28 cellular contexts compared by ENCODE assay signal in genomic region chr4:182384496-182385155, GRCh38.
DNase-seq lines count a peak whose midpoint lies in the region; TF ChIP-seq lines count a peak whose summit lies in the region.
"Had no signal": no experiment of that assay in that cellular context is flagged by ENCODE, and none has a peak within 500 bp of the region (broad histone marks: within the 10 kb centered on the region; RNA-seq: fewer than 3 reads in every experiment).

No MANE protein-coding gene starts in this region.

- no CpG with 5 or more reads among the region's 8 CpGs for WGBS in trophoblast cell (ENCODE audit: extremely low coverage, insufficient coverage, insufficient read length)
- WGBS in ovary, 3 donors, result 40 to 52% (median 47%) methylated on average over 8 of the region's 8 CpGs

- no peak overlapping the region for H4K12ac ChIP-seq in trophoblast cell (ENCODE audit: low read depth, low read length)

- peaks cover 7% of the 10 kb centered on the region for H3K4me1 Mint-ChIP-seq in HFFc6 (ENCODE audit: low read depth)
- H3K4me1 Mint-ChIP-seq: activated CD4-positive, alpha-beta T cell treated with anti-CD3 and anti-CD28 coated beads, Interleukin-2, amount 10 ng/mL, durations not matched to agents 7 days and 5 days; activated CD8-positive, alpha-beta memory T cell treated with anti-CD3 and anti-CD28 coated beads, Interleukin-2, amount 10 ng/mL, durations not matched to agents 7 days and 5 days; CD4-positive, CD25-positive, alpha-beta regulatory T cell; IgD-negative memory B cell had no signal

- H3K18ac ChIP-seq in trophoblast cell (ENCODE audit: low read length), result no peak overlapping the region

- no peak overlapping the region for H2BK12ac ChIP-seq in trophoblast cell (ENCODE audit: low read length)

- no peak overlapping the region for H3K4ac ChIP-seq in trophoblast cell (ENCODE audit: low read depth, low read length)

- H3K4me1 ChIP-seq in trophoblast cell (ENCODE audit: control insufficient read depth in 1 of 2, insufficient read depth in 2 of 2, low read length in 2 of 2) (peaks cover 0 to 2% of the 10 kb centered on the region in 2 experiments), ovary (ENCODE audit: insufficient read depth) (no peaks in the 10 kb centered on the region)
- H3K4me1 ChIP-seq: left ventricle myocardium inferior, spleen, thyroid gland had no signal

- no peak for TF ChIP-seq POLR2A in ovary (IDR thresholded peaks at IDR 0.05)

- H4K91ac ChIP-seq in trophoblast cell (ENCODE audit: low read depth, low read length), result no peak overlapping the region

- peaks cover 2% of the 10 kb centered on the region for H3K79me1 ChIP-seq in trophoblast cell (ENCODE audit: low read length)

- no peak overlapping the region for H2BK5ac ChIP-seq in trophoblast cell (ENCODE audit: low read depth, low read length, poor library complexity)

- no peak overlapping the region for H3K23ac ChIP-seq in trophoblast cell (ENCODE audit: low read length)

- H3K9me3 ChIP-seq in trophoblast cell (ENCODE audit: insufficient read depth, low read depth, low read length), result no peaks in the 10 kb centered on the region
- peaks cover 0 to 3% of the 10 kb centered on the region in 2 donors for H3K9me3 ChIP-seq in ovary
- H3K9me3 ChIP-seq: left ventricle myocardium inferior, mucosa of descending colon, neutrophil, thyroid gland had no signal

- H2AFZ ChIP-seq in trophoblast cell (ENCODE audit: insufficient read depth, low read length, poor library complexity), result no peak overlapping the region
- H2AFZ ChIP-seq: GM23248 had no signal

- no peak overlapping the region for H3K9ac ChIP-seq in trophoblast cell (ENCODE audit: low read length)
- H3K9ac ChIP-seq: GM23248 had no signal

- no peaks in the 10 kb centered on the region for H3K9me3 Mint-ChIP-seq in HFFc6
- H3K9me3 Mint-ChIP-seq: activated CD4-positive, alpha-beta T cell treated with anti-CD3 and anti-CD28 coated beads, Interleukin-2, amount 10 ng/mL, durations not matched to agents 7 days and 5 days; activated T-helper 1 cell treated with anti-CD3 and anti-CD28 coated beads, Interleukin-12 subunit alpha, Interleukin-12 subunit beta, Interleukin-2, Interleukin-4 antibody, amounts not matched to agents 30 ng/mL and 10 ng/mL and 1 ng/mL, durations not matched to agents 14 hours and 24 hours and 36 hours; T-helper 2 cell treated with Interferon-gamma antibody and Interleukin-4, amounts not matched to agents 5 μg/mL and 100 μg/mL, for 36 hours had no signal

- peak overlapping the region; percentile 28 for H3K4me2 ChIP-seq in trophoblast cell (ENCODE audit: low read length)

- H3K14ac ChIP-seq in trophoblast cell (ENCODE audit: low read length), result no peak overlapping the region

- no peak overlapping the region for H3K4me3 Mint-ChIP-seq in HFFc6
- H3K4me3 Mint-ChIP-seq: activated CD4-positive, alpha-beta T cell treated with anti-CD3 and anti-CD28 coated beads, Interleukin-2, amount 10 ng/mL, durations not matched to agents 7 days and 5 days; activated CD8-positive, alpha-beta memory T cell treated with anti-CD3 and anti-CD28 coated beads, Interleukin-2, amount 10 ng/mL, durations not matched to agents 7 days and 5 days; activated T-helper 1 cell treated with anti-CD3 and anti-CD28 coated beads, Interleukin-12 subunit alpha, Interleukin-12 subunit beta, Interleukin-2, Interleukin-4 antibody, amounts not matched to agents 30 ng/mL and 10 ng/mL and 1 ng/mL, durations not matched to agents 14 hours and 24 hours and 36 hours; CD4-positive, CD25-positive, alpha-beta regulatory T cell; IgD-negative memory B cell; T-helper 2 cell treated with Interferon-gamma antibody and Interleukin-4, amounts not matched to agents 5 μg/mL and 100 μg/mL, for 36 hours had no signal

- H3K27me3 ChIP-seq in trophoblast cell (ENCODE audit: insufficient read depth, low read length) (no peaks in the 10 kb centered on the region), ovary (no peaks in the 10 kb centered on the region)
- H3K27me3 ChIP-seq: neutrophil, spleen, thyroid gland had no signal

- DNase-seq in HT1080 (ENCODE audit: low read depth) (peak; percentile 4), astrocyte of the spinal cord (ENCODE audit: low read depth, low spot score) (peak; percentile 45), iPS-NIHi11 (ENCODE audit: low spot score) (peak; percentile 17), trophoblast cell (no peak), NCI-H187 (lab: John Stamatoyannopoulos, UW) (no peak), HFFc6 (no peak), ovary (no peak)
- DNase-seq: activated CD4-positive, alpha-beta T cell treated with anti-CD3 and anti-CD28 coated beads, Interleukin-2, amount 10 ng/mL, durations not matched to agents 7 days and 5 days; activated CD8-positive, alpha-beta memory T cell treated with anti-CD3 and anti-CD28 coated beads, Interleukin-2, amount 10 ng/mL, durations not matched to agents 7 days and 5 days; activated naive CD4-positive, alpha-beta T cell treated with anti-CD3 and anti-CD28 coated beads, Interleukin-2, amount 50 U/mL, for 16 hours; CD4-positive, CD25-positive, alpha-beta regulatory T cell; effector CD4-positive, alpha-beta T cell; GM23248; left ventricle myocardium inferior; mucosa of descending colon; NCI-H1105; NCI-H2171; NCI-H526; spleen; stimulated activated CD4-positive, alpha-beta T cell treated with anti-CD3 and anti-CD28 coated beads, Interleukin-4, amount 100 ng/mL, for 1 hour; stimulated activated naive CD4-positive, alpha-beta T cell treated with Interleukin-2 at 50 U/mL for 16 hours; thyroid gland had no signal

- no peak overlapping the region for H4K8ac ChIP-seq in trophoblast cell (ENCODE audit: low read depth, low read length)

- H3K27ac Mint-ChIP-seq in HFFc6, result no peak overlapping the region
- H3K27ac Mint-ChIP-seq: activated CD4-positive, alpha-beta T cell treated with anti-CD3 and anti-CD28 coated beads, Interleukin-2, amount 10 ng/mL, durations not matched to agents 7 days and 5 days; activated CD8-positive, alpha-beta memory T cell treated with anti-CD3 and anti-CD28 coated beads, Interleukin-2, amount 10 ng/mL, durations not matched to agents 7 days and 5 days; activated T-helper 1 cell treated with anti-CD3 and anti-CD28 coated beads, Interleukin-12 subunit alpha, Interleukin-12 subunit beta, Interleukin-2, Interleukin-4 antibody, amounts not matched to agents 30 ng/mL and 10 ng/mL and 1 ng/mL, durations not matched to agents 14 hours and 24 hours and 36 hours; CD4-positive, CD25-positive, alpha-beta regulatory T cell; IgD-negative memory B cell; T-helper 2 cell treated with Interferon-gamma antibody and Interleukin-4, amounts not matched to agents 5 μg/mL and 100 μg/mL, for 36 hours had no signal

- H3K27ac ChIP-seq in trophoblast cell (ENCODE audit: low read depth, low read length) (peak overlapping the region; percentile 64), ovary (no peak overlapping the region)
- H3K27ac ChIP-seq: GM23248, left ventricle myocardium inferior, neutrophil, SK-N-MC, spleen, thyroid gland, VCaP had no signal

- TF ChIP-seq CTCF in astrocyte of the spinal cord (IDR thresholded peaks at IDR 0.05; ENCODE audit: low read depth, low read length), result no peak
- TF ChIP-seq CTCF in HFFc6 (IDR thresholded peaks at IDR 0.05), result no peak
- no peak for TF ChIP-seq CTCF in ovary (IDR thresholded peaks at IDR 0.05)

- H3K36me3 ChIP-seq in trophoblast cell (ENCODE audit: control insufficient read depth in 1 of 2, insufficient read depth in 2 of 2, low read length in 2 of 2) (peaks cover 8 to 22% of the 10 kb centered on the region in 2 experiments), ovary (no peaks in the 10 kb centered on the region)
- H3K36me3 ChIP-seq: left ventricle myocardium inferior, neutrophil, spleen, thyroid gland had no signal

- H3K36me3 Mint-ChIP-seq in HFFc6 (ENCODE audit: low read depth), result peaks cover 13% of the 10 kb centered on the region
- H3K36me3 Mint-ChIP-seq: activated CD8-positive, alpha-beta memory T cell treated with anti-CD3 and anti-CD28 coated beads, Interleukin-2, amount 10 ng/mL, durations not matched to agents 7 days and 5 days; CD4-positive, CD25-positive, alpha-beta regulatory T cell; IgD-negative memory B cell had no signal

- no peaks in the 10 kb centered on the region for H3K79me2 ChIP-seq in trophoblast cell (ENCODE audit: control insufficient read depth, insufficient read depth, low read length, poor library complexity)

- peaks cover 2% of the 10 kb centered on the region for H3K27me3 Mint-ChIP-seq in HFFc6 (ENCODE audit: insufficient read depth)
- H3K27me3 Mint-ChIP-seq: activated CD4-positive, alpha-beta T cell treated with anti-CD3 and anti-CD28 coated beads, Interleukin-2, amount 10 ng/mL, durations not matched to agents 7 days and 5 days; activated CD8-positive, alpha-beta memory T cell treated with anti-CD3 and anti-CD28 coated beads, Interleukin-2, amount 10 ng/mL, durations not matched to agents 7 days and 5 days; CD4-positive, CD25-positive, alpha-beta regulatory T cell; IgD-negative memory B cell had no signal

- no peak overlapping the region for H2BK120ac ChIP-seq in trophoblast cell (ENCODE audit: insufficient read depth, low read length, poor library complexity)

- H2AK5ac ChIP-seq in trophoblast cell (ENCODE audit: low read length), result no peak overlapping the region

- H3K4me3 ChIP-seq in astrocyte of the spinal cord (ENCODE audit: low read depth, low read length) (no peak overlapping the region), trophoblast cell (ENCODE audit: low read depth, low read length) (no peak overlapping the region), ovary (no peak overlapping the region)
- H3K4me3 ChIP-seq: GM23248, left ventricle myocardium inferior, mucosa of descending colon, SK-N-MC, spleen, thyroid gland had no signal

- no peak for TF ChIP-seq EP300 in ovary (IDR thresholded peaks at IDR 0.05)

- intact Hi-C loops in ovary (cut with DNase I), result no loop called here

- in situ Hi-C loops in astrocyte of the spinal cord (cut with HindIII; ENCODE audit: low sequenced_read_pairs), result no loop called here

Comparison
In these comparisons a context has a peak if more than half of its experiments do, and no peak if none do; other contexts are left out.
1. DNase-seq: peak in HT1080 (single experiment), astrocyte of the spinal cord (single experiment) and iPS-NIHi11 (single experiment); none in trophoblast cell (0 of 2), NCI-H187 (0 of 2), HFFc6 (single experiment) and ovary (0 of 5).